In genomic region chr20:8862092-8862491, GRCh38 we compare ENCODE assay signal across 26 cellular contexts.
"Had no signal": no experiment of that assay in that cellular context is flagged by ENCODE, and none has a peak within 500 bp of the region (broad histone marks: within the 10 kb centered on the region; RNA-seq: fewer than 3 reads in every experiment).

No MANE protein-coding gene starts in this region.

- H3K4me3 ChIP-seq: esophagus squamous epithelium, lower lobe of right lung, smooth muscle cell, stomach, thyroid gland, vagina had no signal

- H3K27me3 ChIP-seq: esophagus squamous epithelium, neutrophil, stomach, thyroid gland, vagina had no signal

- ATAC-seq: effector memory CD8-positive, alpha-beta T cell; left colon; left ventricle myocardium superior; lower lobe of right lung; natural killer cell; sciatic nerve had no signal

- DNase-seq: cortex of kidney; effector memory CD8-positive, alpha-beta T cell; erythroblast; esophagus squamous epithelium; foreskin melanocyte; hypothalamus; immature natural killer cell; islet precursor cell; kidney glomerular epithelial cell; left colon; left ventricle myocardium superior; lower lobe of right lung; natural killer cell; stimulated activated CD4-positive, alpha-beta T cell treated with anti-CD3 and anti-CD28 coated beads, Interleukin-12 subunit alpha, Interleukin-12 subunit beta, amount 100 ng/mL, for 4 hours; stimulated activated CD4-positive, alpha-beta T cell treated with anti-CD3 and anti-CD28 coated beads, Interleukin-1b, Interleukin-23, amount 100 ng/mL, for 48 hours; stimulated activated CD4-positive, alpha-beta T cell treated with anti-CD3 and anti-CD28 coated beads, Interleukin-4, amount 100 ng/mL, for 1 hour; stimulated activated CD8-positive, alpha-beta memory T cell treated with anti-CD3 and anti-CD28 coated beads, Interleukin-4, amount 100 ng/mL, for 48 hours; stimulated activated naive CD4-positive, alpha-beta T cell treated with Interleukin-2 at 50 U/mL for 16 hours; stomach; thyroid gland; trophoblast cell had no signal

- H3K9me3 ChIP-seq: esophagus squamous epithelium, lower lobe of right lung, neutrophil, stomach, thyroid gland, vagina had no signal

- H3K27ac ChIP-seq: esophagus squamous epithelium, lower lobe of right lung, neutrophil, parathyroid adenoma, stomach, thyroid gland, vagina had no signal

- H3K36me3 ChIP-seq: esophagus squamous epithelium, lower lobe of right lung, neutrophil, stomach, thyroid gland, vagina had no signal

- H3K4me1 ChIP-seq: lower lobe of right lung, parathyroid adenoma, thyroid gland, vagina had no signal
